In genomic region chr6:34672657-34673043, GRCh38 we compare ENCODE assay signal across 10 cellular contexts. TPM values are rescaled to one million over a fixed set of nuclear protein-coding genes. Genes with fewer than 3 reads are reported as not detected.
DNase-seq lines count a peak whose midpoint lies in the region; ATAC-seq, FAIRE-seq and TF ChIP-seq lines count a peak whose summit lies in the region.
"Had no signal": no experiment of that assay in that cellular context is flagged by ENCODE, and none has a peak within 500 bp of the region (broad histone marks: within the 10 kb centered on the region; RNA-seq: fewer than 3 reads in every experiment).

No MANE protein-coding gene starts in this region.

- H4K5ac ChIP-seq in mesendoderm (ENCODE audit: low read length), result no peak overlapping the region

- no peak for ATAC-seq in GM18505 (IDR thresholded peaks at IDR 0.05; ENCODE audit: unreplicated experiment)

- H3K36me3 Mint-ChIP-seq in activated T-helper 2 cell treated with anti-CD3 and anti-CD28 coated beads, Interferon-gamma antibody, Interleukin-2, Interleukin-4, amounts not matched to agents 10 μg/mL and 5 μg/mL and 100 μg/mL, durations not matched to agents 14 hours and 24 hours and 36 hours (ENCODE audit: low read depth), result peaks cover 17% of the 10 kb centered on the region
- H3K36me3 Mint-ChIP-seq in mesothelial cell of epicardium, result peaks cover 4% of the 10 kb centered on the region

- H3K9ac ChIP-seq in BLaER1 treated with 17β-estradiol and CSF1 and Interleukin-3, amounts not matched to agents 10 nM and 100 nM, result peak overlapping the region in 8 of 11 experiments; percentile 8 to 56 (median 42); a peak in 10 of 22 replicates
- no peak overlapping the region for H3K9ac ChIP-seq in mesendoderm (ENCODE audit: low read length)

- peaks cover 5% of the 10 kb centered on the region for H3K79me1 ChIP-seq in mesendoderm (ENCODE audit: low read length)

- H3K9me3 ChIP-seq in BLaER1 treated with 17β-estradiol and CSF1 and Interleukin-3, amounts not matched to agents 10 nM and 100 nM (replicated peaks in 1 of 11), result peaks cover 0 to 7% (median 0%) of the 10 kb centered on the region in 11 experiments; a peak in 1 of 22 replicates

- no peak overlapping the region for H2AK5ac ChIP-seq in mesendoderm (ENCODE audit: low read length)

- H3K18ac ChIP-seq in mesendoderm (ENCODE audit: low read length), result no peak overlapping the region

- H3K27ac ChIP-seq in BLaER1 treated with 17β-estradiol and CSF1 and Interleukin-3, amounts not matched to agents 10 nM and 100 nM, result peak overlapping the region in 9 of 11 experiments; percentile 19 to 77 (median 50); a peak in 16 of 22 replicates
- H3K27ac ChIP-seq in mesendoderm (ENCODE audit: low read depth, low read length), result no peak overlapping the region

- H2BK5ac ChIP-seq in mesendoderm (ENCODE audit: low read length), result no peak overlapping the region

- H2BK15ac ChIP-seq in mesendoderm (replicated peaks; ENCODE audit: low read depth), result no peak overlapping the region

- no peak overlapping the region for H3K4ac ChIP-seq in mesendoderm (ENCODE audit: low read depth, low read length)

- no peak overlapping the region for H2BK120ac ChIP-seq in mesendoderm (ENCODE audit: low read depth, low read length)

- H3K27me3 Mint-ChIP-seq in activated T-helper 2 cell treated with anti-CD3 and anti-CD28 coated beads, Interferon-gamma antibody, Interleukin-2, Interleukin-4, amounts not matched to agents 10 μg/mL and 5 μg/mL and 100 μg/mL, durations not matched to agents 14 hours and 24 hours and 36 hours (ENCODE audit: low read depth), result no peaks in the 10 kb centered on the region
- no peaks in the 10 kb centered on the region for H3K27me3 Mint-ChIP-seq in mesothelial cell of epicardium (ENCODE audit: low read depth)

- TF ChIP-seq POLR2A in GM18505 (IDR thresholded peaks at IDR 0.05; ENCODE audit: borderline replicate concordance, extremely low read depth, insufficient read depth, insufficient read length), result no peak

- no peak for TF ChIP-seq CTCF in mesothelial cell of epicardium (IDR thresholded peaks at IDR 0.05; ENCODE audit: unreplicated experiment)

- peaks cover 6 to 81% (median 38%) of the 10 kb centered on the region in 11 experiments; a peak in 15 of 22 replicates for H4K20me1 ChIP-seq in BLaER1 treated with 17β-estradiol and CSF1 and Interleukin-3, amounts not matched to agents 10 nM and 100 nM

- H3K4me1 ChIP-seq in BLaER1 treated with 17β-estradiol and CSF1 and Interleukin-3, amounts not matched to agents 10 nM and 100 nM, result peaks cover 38 to 71% (median 40%) of the 10 kb centered on the region in 10 experiments
- H3K4me1 ChIP-seq in mesendoderm (ENCODE audit: control insufficient read depth, low read depth, low read length), result peaks cover 2% of the 10 kb centered on the region

- FAIRE-seq in GM19239 (lab: Jason Lieb, UNC), result peak; percentile 64

- WGBS in mesendoderm (ENCODE audit: extremely low coverage, insufficient coverage, low lambda C conversion rate), result no CpG with 5 or more reads among the region's 3 CpGs

- H3K36me3 ChIP-seq in BLaER1 treated with 17β-estradiol and CSF1 and Interleukin-3, amounts not matched to agents 10 nM and 100 nM, result peaks cover 0 to 27% (median 17%) of the 10 kb centered on the region in 11 experiments; a peak in 18 of 22 replicates
- no peaks in the 10 kb centered on the region for H3K36me3 ChIP-seq in mesendoderm (ENCODE audit: control insufficient read depth, insufficient read depth, low read length)

- H3K4me3 ChIP-seq in BLaER1 treated with 17β-estradiol and CSF1 and Interleukin-3, amounts not matched to agents 10 nM and 100 nM, result no peak overlapping the region
- no peak overlapping the region for H3K4me3 ChIP-seq in mesendoderm (ENCODE audit: low read length)

- intact Hi-C loops in activated T-helper 2 cell treated with anti-CD3 and anti-CD28 coated beads, Interferon-gamma antibody, Interleukin-2, Interleukin-4, amounts not matched to agents 10 μg/mL and 5 μg/mL and 100 μg/mL, durations not matched to agents 14 hours and 24 hours and 36 hours (cut with micrococcal nuclease), result loop anchor here (2.0 to 5.0 kb wide), 2 partner anchors 24 to 85 kb away; partner anchors contain the start of genes ILRUN and SNRPC

- H4K8ac ChIP-seq in mesendoderm (ENCODE audit: low read depth, low read length), result no peak overlapping the region

- peak overlapping the region; percentile 64 for H3K4me3 Mint-ChIP-seq in activated T-helper 2 cell treated with anti-CD3 and anti-CD28 coated beads, Interferon-gamma antibody, Interleukin-2, Interleukin-4, amounts not matched to agents 10 μg/mL and 5 μg/mL and 100 μg/mL, durations not matched to agents 14 hours and 24 hours and 36 hours (ENCODE audit: low read depth)
- H3K4me3 Mint-ChIP-seq in mesothelial cell of epicardium, result no peak overlapping the region

- DNase-seq in GM19239 (ENCODE audit: insufficient read length, low spot score) (no peak), mesothelial cell of epicardium (ENCODE audit: low spot score in 2 of 2, unreplicated experiment in 2 of 2) (no peak), HUDEP-2 (lab: John Stamatoyannopoulos, UW; ENCODE audit: unreplicated experiment in 76 of 76) (no peak), mesendoderm (no peak)
- no peak for DNase-seq in activated T-helper 2 cell treated with anti-CD3 and anti-CD28 coated beads, Interferon-gamma antibody, Interleukin-2, Interleukin-4, amounts not matched to agents 10 μg/mL and 5 μg/mL and 100 μg/mL, durations not matched to agents 14 hours and 24 hours and 36 hours (ENCODE audit: low spot score)
- DNase-seq in stimulated activated CD4-positive, alpha-beta T cell treated with anti-CD3 and anti-CD28 coated beads, Interleukin-4, amount 100 ng/mL, for 4 hours, result no peak
- DNase-seq: activated gamma-delta T cell treated with Interleukin-2 at 50 U/mL for 16 hours, NCI-H510A treated with DMSO at 0.1 percent for 48 hours had no signal

- no peaks in the 10 kb centered on the region for H3K27me3 ChIP-seq in BLaER1 treated with 17β-estradiol and CSF1 and Interleukin-3, amounts not matched to agents 10 nM and 100 nM
- H3K27me3 ChIP-seq in mesendoderm (ENCODE audit: insufficient read depth, low read length, poor library complexity), result no peaks in the 10 kb centered on the region

- H3K27ac Mint-ChIP-seq in activated T-helper 2 cell treated with anti-CD3 and anti-CD28 coated beads, Interferon-gamma antibody, Interleukin-2, Interleukin-4, amounts not matched to agents 10 μg/mL and 5 μg/mL and 100 μg/mL, durations not matched to agents 14 hours and 24 hours and 36 hours, result peak overlapping the region; percentile 94
- peak overlapping the region; percentile 81 for H3K27ac Mint-ChIP-seq in mesothelial cell of epicardium

- H3K23ac ChIP-seq in mesendoderm (ENCODE audit: low read length), result no peak overlapping the region

- H3K9me3 Mint-ChIP-seq in activated T-helper 2 cell treated with anti-CD3 and anti-CD28 coated beads, Interferon-gamma antibody, Interleukin-2, Interleukin-4, amounts not matched to agents 10 μg/mL and 5 μg/mL and 100 μg/mL, durations not matched to agents 14 hours and 24 hours and 36 hours, result no peaks in the 10 kb centered on the region
- H3K9me3 Mint-ChIP-seq in mesothelial cell of epicardium, result no peaks in the 10 kb centered on the region

- no peak overlapping the region for H3K56ac ChIP-seq in mesendoderm (ENCODE audit: low read length)

- peaks cover 5% of the 10 kb centered on the region for H3K79me2 ChIP-seq in mesendoderm (ENCODE audit: control insufficient read depth, insufficient read depth, low read length)

- peaks cover 45% of the 10 kb centered on the region for H3K4me1 Mint-ChIP-seq in activated T-helper 2 cell treated with anti-CD3 and anti-CD28 coated beads, Interferon-gamma antibody, Interleukin-2, Interleukin-4, amounts not matched to agents 10 μg/mL and 5 μg/mL and 100 μg/mL, durations not matched to agents 14 hours and 24 hours and 36 hours (ENCODE audit: low read depth)
- peaks cover 13% of the 10 kb centered on the region for H3K4me1 Mint-ChIP-seq in mesothelial cell of epicardium

- peak overlapping the region; percentile 19 to 93 (median 57); a peak in 20 of 22 replicates for H3K4me2 ChIP-seq in BLaER1 treated with 17β-estradiol and CSF1 and Interleukin-3, amounts not matched to agents 10 nM and 100 nM
- H3K4me2 ChIP-seq in mesendoderm (ENCODE audit: low read length), result no peak overlapping the region

RNA-seq across cellular contexts. Expression of gene ILRUN, which starts 23.9 kb away (rescaled TPM):
- 68.7 and 72.9 TPM in 2 replicates for total RNA-seq in activated T-helper 2 cell treated with anti-CD3 and anti-CD28 coated beads, Interferon-gamma antibody, Interleukin-2, Interleukin-4, amounts not matched to agents 10 μg/mL and 5 μg/mL and 100 μg/mL, durations not matched to agents 14 hours and 24 hours and 36 hours
- 55.6 to 61.0 TPM (median 59.4 TPM) in 3 replicates for total RNA-seq in mesothelial cell of epicardium
- 38.4 TPM for polyA plus RNA-seq in mesendoderm (2013, experiment 1 of 2)
- polyA plus RNA-seq in mesendoderm (2013, experiment 2 of 2), result 37.8 TPM
